Comparison of ENCODE assay signal across 2 cellular contexts in genomic region chr6:125808060-125808459, GRCh38.
TF ChIP-seq lines count a peak whose summit lies in the region.

No MANE protein-coding gene starts in this region.

TF ChIP-seq in GM23338, 12 proteins besides CTCF, POLR2A, EP300 and RAD21 (continued from another document):
- TF ChIP-seq ZNF114 (CRISPR knock-in tag; IDR thresholded peaks at IDR 0.05) (no peak), CREB1 (CRISPR knock-in tag; IDR thresholded peaks at IDR 0.05; ENCODE audit: low read depth) (no peak), REST (IDR thresholded peaks at IDR 0.05; ENCODE audit: unreplicated experiment) (no peak), EZH2 (IDR thresholded peaks at IDR 0.05; ENCODE audit: low read depth, unreplicated experiment) (no peak), ZNF462 (CRISPR knock-in tag; IDR thresholded peaks at IDR 0.05) (no peak)
TF ChIP-seq in GM23338: peak in this region for 0.

TF ChIP-seq in HepG2, 621 proteins besides CTCF, POLR2A, EP300 and RAD21 (continued from another document):
- TF ChIP-seq ZUFSP (CRISPR knock-in tag; IDR thresholded peaks at IDR 0.05; ENCODE audit: borderline replicate concordance) (no peak), PRDM10 (CRISPR knock-in tag; IDR thresholded peaks at IDR 0.05; ENCODE audit: low read depth) (no peak), CEBPZ (IDR thresholded peaks at IDR 0.05; ENCODE audit: low read length) (no peak), TAF15 (IDR thresholded peaks at IDR 0.05; ENCODE audit: low read depth, low read length, poor library complexity, severe bottlenecking) (no peak), ZSCAN30 (CRISPR knock-in tag; IDR thresholded peaks at IDR 0.05) (no peak), ZNF691 (CRISPR knock-in tag; IDR thresholded peaks at IDR 0.05; ENCODE audit: borderline replicate concordance, low read depth) (no peak), DR1 (CRISPR knock-in tag; IDR thresholded peaks at IDR 0.05) (no peak), KLF15 (CRISPR knock-in tag; IDR thresholded peaks at IDR 0.05; ENCODE audit: borderline replicate concordance) (no peak), DDIT3 (CRISPR knock-in tag; IDR thresholded peaks at IDR 0.05) (no peak), POGZ (CRISPR knock-in tag; IDR thresholded peaks at IDR 0.05) (no peak), ARID5B (CRISPR knock-in tag; IDR thresholded peaks at IDR 0.05) (no peak), ATF4 (CRISPR knock-in tag; IDR thresholded peaks at IDR 0.05) (no peak), ZFP1 (CRISPR knock-in tag; IDR thresholded peaks at IDR 0.05) (no peak), KIAA2018 (CRISPR knock-in tag; IDR thresholded peaks at IDR 0.05; ENCODE audit: borderline replicate concordance) (no peak), ZNF83 (CRISPR knock-in tag; IDR thresholded peaks at IDR 0.05; ENCODE audit: borderline replicate concordance) (no peak)
